In genomic region chr5:28808967-28809810, GRCh38 we compare ENCODE assay signal across 25 cellular contexts.
DNase-seq lines count a peak whose midpoint lies in the region; ATAC-seq and TF ChIP-seq lines count a peak whose summit lies in the region.
"Had no signal": no experiment of that assay in that cellular context is flagged by ENCODE, and none has a peak within 500 bp of the region (broad histone marks: within the 10 kb centered on the region; RNA-seq: fewer than 3 reads in every experiment).

No MANE protein-coding gene starts in this region.

- DNase-seq in Right ventricle myocardium superior, result peak; percentile 25
- DNase-seq in left ventricle myocardium superior, result no peak
- DNase-seq in NCI-H146 treated with DMSO at 0.1 percent for 48 hours (lab: John Stamatoyannopoulos, UW; ENCODE audit: unreplicated experiment), result peak; percentile 53
- DNase-seq in fibroblast of villous mesenchyme (ENCODE audit: low read depth), result peak; percentile 54
- DNase-seq in type B pancreatic cell (ENCODE audit: extremely low spot score, unreplicated experiment), result peak; percentile 72
- no peak for DNase-seq in CD8-positive, alpha-beta T cell
- DNase-seq: activated CD4-positive, CD25-positive, alpha-beta regulatory T cell treated with anti-CD3 and anti-CD28 coated beads, Interleukin-2, amount 50 U/mL, for 72 hours; activated CD8-positive, alpha-beta T cell treated with anti-CD3 and anti-CD28 coated beads for 36 hours; activated effector memory CD4-positive, alpha-beta T cell treated with Interleukin-2 at 50 U/mL for 16 hours; BE2C; Caco-2; dermis blood vessel endothelial cell; DND-41; esophagus squamous epithelium; naive B cell; NCI-H187 treated with DMSO at 0.1 percent for 48 hours; NCI-H526; NK-92 treated with Interleukin-12 subunit alpha and Interleukin-12 subunit beta, amount 100 ng/mL, for 24 hours; PC-3; SJCRH30; transverse colon had no signal

- H3K27ac Mint-ChIP-seq in type B pancreatic cell, result no peak overlapping the region
- no peak overlapping the region for H3K27ac Mint-ChIP-seq in CD8-positive, alpha-beta T cell
- H3K27ac Mint-ChIP-seq: activated CD8-positive, alpha-beta T cell treated with anti-CD3 and anti-CD28 coated beads for 36 hours; naive B cell; T-helper 1 cell treated with Interleukin-12 subunit alpha and Interleukin-12 subunit beta and Interleukin-4 antibody, amounts not matched to agents 30 μg/mL and 1 μg/mL, for 36 hours had no signal

- H3K27ac ChIP-seq in CD8-positive, alpha-beta T cell (ENCODE audit: low read depth, low read length), result no peak overlapping the region
- H3K27ac ChIP-seq: esophagus squamous epithelium, SJCRH30, transverse colon had no signal

- H3K9me3 ChIP-seq in CD8-positive, alpha-beta T cell (ENCODE audit: low read length), result no peaks in the 10 kb centered on the region
- H3K9me3 ChIP-seq: BE2C, Caco-2, SJCRH30, transverse colon had no signal

- H3K27me3 Mint-ChIP-seq in type B pancreatic cell, result no peaks in the 10 kb centered on the region
- H3K27me3 Mint-ChIP-seq in CD8-positive, alpha-beta T cell (ENCODE audit: low read depth), result no peaks in the 10 kb centered on the region
- H3K27me3 Mint-ChIP-seq: activated CD8-positive, alpha-beta T cell treated with anti-CD3 and anti-CD28 coated beads for 36 hours; central memory CD8-positive, alpha-beta T cell; naive B cell had no signal

- H3K4me1 ChIP-seq in CD8-positive, alpha-beta T cell (ENCODE audit: insufficient read depth, low read length), result no peaks in the 10 kb centered on the region
- H3K4me1 ChIP-seq: BE2C, Caco-2, esophagus squamous epithelium, SJCRH30, transverse colon had no signal

- intact Hi-C loops in Right ventricle myocardium superior (cut with DNase I) (no loop called here), left ventricle myocardium superior (cut with micrococcal nuclease) (no loop called here)
- intact Hi-C loops in CD8-positive, alpha-beta T cell (cut with DNase I, micrococcal nuclease), result no loop called here

- ATAC-seq in Right ventricle myocardium superior (ENCODE audit: poor library complexity) (no peak), left ventricle myocardium superior (no peak), HG03025 (IDR thresholded peaks at IDR 0.05; ENCODE audit: low FRiP score, unreplicated experiment) (no peak), HG03135 (IDR thresholded peaks at IDR 0.05; ENCODE audit: unreplicated experiment) (no peak)
- no peak for ATAC-seq in CD8-positive, alpha-beta T cell
- ATAC-seq: activated CD8-positive, alpha-beta T cell treated with anti-CD3 and anti-CD28 coated beads for 36 hours; PC-3 had no signal

- no peaks in the 10 kb centered on the region for H3K4me1 Mint-ChIP-seq in type B pancreatic cell (ENCODE audit: unreplicated experiment)
- H3K4me1 Mint-ChIP-seq in CD8-positive, alpha-beta T cell (ENCODE audit: low read depth), result no peaks in the 10 kb centered on the region
- H3K4me1 Mint-ChIP-seq: central memory CD8-positive, alpha-beta T cell; naive B cell had no signal

- peak overlapping the region; percentile 79 for H3K4me3 ChIP-seq in fibroblast of villous mesenchyme (ENCODE audit: low read depth, low read length)
- no peak overlapping the region for H3K4me3 ChIP-seq in CD8-positive, alpha-beta T cell (ENCODE audit: low read depth, low read length)
- H3K4me3 ChIP-seq: esophagus squamous epithelium, SJCRH30, transverse colon had no signal

- no peak for TF ChIP-seq CTCF in fibroblast of villous mesenchyme (IDR thresholded peaks at IDR 0.05; ENCODE audit: insufficient read depth, low read depth, low read length)
- no peak for TF ChIP-seq CTCF in type B pancreatic cell (conservative IDR thresholded peaks at IDR 0.05)
- no peak for TF ChIP-seq CTCF in CD8-positive, alpha-beta T cell (IDR thresholded peaks at IDR 0.05)

- no peaks in the 10 kb centered on the region for H3K36me3 ChIP-seq in CD8-positive, alpha-beta T cell (ENCODE audit: insufficient read depth, low read length)
- H3K36me3 ChIP-seq: BE2C, esophagus squamous epithelium, SJCRH30, transverse colon had no signal

- no peaks in the 10 kb centered on the region for H3K9me3 Mint-ChIP-seq in type B pancreatic cell
- peaks cover 4% of the 10 kb centered on the region for H3K9me3 Mint-ChIP-seq in CD8-positive, alpha-beta T cell

- H3K36me3 Mint-ChIP-seq in type B pancreatic cell, result no peaks in the 10 kb centered on the region
- H3K36me3 Mint-ChIP-seq in CD8-positive, alpha-beta T cell, result no peaks in the 10 kb centered on the region
- H3K36me3 Mint-ChIP-seq: naive B cell had no signal

- no peaks in the 10 kb centered on the region for H3K27me3 ChIP-seq in CD8-positive, alpha-beta T cell (ENCODE audit: insufficient read depth, low read length)
- H3K27me3 ChIP-seq: BE2C, esophagus squamous epithelium, SJCRH30, transverse colon had no signal

- H3K4me3 Mint-ChIP-seq in type B pancreatic cell, result no peak overlapping the region
- H3K4me3 Mint-ChIP-seq in CD8-positive, alpha-beta T cell, result no peak overlapping the region
- H3K4me3 Mint-ChIP-seq: activated CD8-positive, alpha-beta T cell treated with anti-CD3 and anti-CD28 coated beads for 36 hours; central memory CD8-positive, alpha-beta T cell; naive B cell; T-helper 1 cell treated with Interleukin-12 subunit alpha and Interleukin-12 subunit beta and Interleukin-4 antibody, amounts not matched to agents 30 μg/mL and 1 μg/mL, for 36 hours had no signal

- POLR2A ChIA-PET in CD8-positive, alpha-beta T cell (lab: Charles Lee), result no interaction called here

- CTCF ChIA-PET in CD8-positive, alpha-beta T cell (lab: Charles Lee), result no interaction called here

Comparison
In these comparisons a context has a peak if more than half of its experiments do, and no peak if none do; other contexts are left out.
1. DNase-seq: peak in Right ventricle myocardium superior (single experiment), NCI-H146 treated with DMSO at 0.1 percent for 48 hours (single experiment), fibroblast of villous mesenchyme (single experiment) and type B pancreatic cell (single experiment); none in left ventricle myocardium superior (single experiment) and CD8-positive, alpha-beta T cell (0 of 7).